In genomic region chr20:19633985-19634384, GRCh38 we compare ENCODE assay signal across 25 cellular contexts.
A peak's percentile ranks its signal among the peaks of the same experiment; 100 is the strongest.
DNase-seq lines count a peak whose midpoint lies in the region; ATAC-seq, FAIRE-seq and TF ChIP-seq lines count a peak whose summit lies in the region.
"Had no signal": no experiment of that assay in that cellular context is flagged by ENCODE, and none has a peak within 500 bp of the region (broad histone marks: within the 10 kb centered on the region; RNA-seq: fewer than 3 reads in every experiment).

No MANE protein-coding gene starts in this region.

- no peaks in the 10 kb centered on the region for H3K9me2 ChIP-seq in neural cell (ENCODE audit: insufficient read depth, low read length)

- intact Hi-C loops in IMR-90 (cut with micrococcal nuclease) = no loop called here

- no peak overlapping the region for H2AK5ac ChIP-seq in IMR-90 (ENCODE audit: low read depth, low read length)

- H3K9me3 ChIP-seq in IMR-90 (ENCODE audit: control insufficient read depth, insufficient read depth, low read length) = no peaks in the 10 kb centered on the region
- H3K9me3 ChIP-seq in neural cell (ENCODE audit: low read length) = no peaks in the 10 kb centered on the region

- H3K56ac ChIP-seq in IMR-90 (ENCODE audit: extremely low read depth, insufficient read depth, low read length) = no peak overlapping the region

- ATAC-seq in IMR-90 (ENCODE audit: low read depth) = no peak
- ATAC-seq in HG02763 (IDR thresholded peaks at IDR 0.05; ENCODE audit: unreplicated experiment) = no peak
- no peak for ATAC-seq in HG03045 (IDR thresholded peaks at IDR 0.05; ENCODE audit: unreplicated experiment)
- ATAC-seq: activated CD8-positive, alpha-beta memory T cell treated with anti-CD3 and anti-CD28 coated beads, Interleukin-2, amount 10 ng/mL, durations not matched to agents 7 days and 5 days; left lobe of liver; SK-N-SH treated with all-trans-retinoic acid at 6 μM for 48 hours had no signal

- no peak overlapping the region for H3K18ac ChIP-seq in IMR-90 (ENCODE audit: low read depth, low read length)

- no TSS peak for BruUV-seq in IMR-90 (replicated peaks; lab: Mats Ljungman, UMichigan)

- H2BK120ac ChIP-seq in IMR-90 (ENCODE audit: low read depth, low read length) = no peak overlapping the region

- no peak for TF ChIP-seq EP300 in neural cell (conservative IDR thresholded peaks at IDR 0.05; ENCODE audit: poor library complexity, severe bottlenecking)

- TF ChIP-seq CTCF in IMR-90 (conservative IDR thresholded peaks at IDR 0.05; ENCODE audit: low read depth, low read length) (no peak), neural cell (IDR thresholded peaks at IDR 0.05; ENCODE audit: poor library complexity, severe bottlenecking) (no peak)

- H3F3A ChIP-seq in neural cell (ENCODE audit: insufficient read depth, low read length, poor library complexity, severe bottlenecking) = no peaks in the 10 kb centered on the region

- no peaks in the 10 kb centered on the region for H3K4me1 ChIP-seq in IMR-90 (ENCODE audit: control insufficient read depth, insufficient read depth, low read length)

- H4K20me1 ChIP-seq in IMR-90 (ENCODE audit: insufficient read depth, low read length) (no peaks in the 10 kb centered on the region), neural cell (ENCODE audit: insufficient read depth) (no peaks in the 10 kb centered on the region)

- H2AFZ ChIP-seq in IMR-90 (replicated peaks; ENCODE audit: low read length, poor library complexity) (no peak overlapping the region), neural cell (ENCODE audit: low read depth, low read length) (no peak overlapping the region)

- H3K27ac ChIP-seq in IMR-90 (ENCODE audit: insufficient read depth, low read length) (no peak overlapping the region), neural cell (ENCODE audit: low read length) (no peak overlapping the region)
- H3K27ac ChIP-seq: WERI-Rb-1 had no signal

- no peak overlapping the region for H2BK20ac ChIP-seq in IMR-90 (ENCODE audit: low read depth, low read length)

- no peak overlapping the region for H3K14ac ChIP-seq in IMR-90 (replicated peaks; ENCODE audit: low read depth, low read length)

- no peaks in the 10 kb centered on the region for H3K79me2 ChIP-seq in neural cell (replicated peaks; ENCODE audit: insufficient read depth, low read length)

- no peak overlapping the region for H3K4me2 ChIP-seq in IMR-90 (ENCODE audit: low read depth, low read length)
- H3K4me2 ChIP-seq in neural cell (ENCODE audit: low read length) = peak overlapping the region; percentile 8

- no peak overlapping the region for H3K23ac ChIP-seq in IMR-90 (ENCODE audit: low read depth, low read length)

- POLR2A ChIA-PET in IMR-90 (lab: Charles Lee; ENCODE audit: unreplicated experiment) = no interaction called here

- H4K5ac ChIP-seq in IMR-90 (ENCODE audit: low read depth, low read length) = no peak overlapping the region

- peak; percentile 63 for FAIRE-seq in endometrium (lab: Jason Lieb, UNC)
- FAIRE-seq: endothelial cell of umbilical vein, urothelium cell line had no signal

- H2BK5ac ChIP-seq in IMR-90 (ENCODE audit: low read depth, low read length, poor library complexity, severe bottlenecking) = no peak overlapping the region

- CTCF ChIA-PET in IMR-90 (lab: Yijun Ruan, JAX) = no interaction called here

- DNase-seq in AG08396 (ENCODE audit: low spot score) (peak; percentile 70), IMR-90 (peak; percentile 33), DMS53 (lab: John Stamatoyannopoulos, UW) (no peak)
- DNase-seq: activated CD4-positive, alpha-beta T cell treated with anti-CD3 and anti-CD28 coated beads, Interleukin-2, amount 50 U/mL, for 1 hour; activated CD8-positive, alpha-beta memory T cell treated with anti-CD3 and anti-CD28 coated beads, Interleukin-2, amount 10 ng/mL, durations not matched to agents 7 days and 5 days; activated naive CD4-positive, alpha-beta T cell treated with anti-CD3 and anti-CD28 coated beads, Interleukin-2, amount 50 U/mL, for 16 hours; CD8-positive, alpha-beta memory T cell; central memory CD4-positive, alpha-beta T cell; dermis blood vessel endothelial cell; DMS153; GF-D8; HCEC 1CT; head of caudate nucleus; NCI-H1105; NCI-H2029; RPMI8226; WERI-Rb-1 had no signal

- H3K36me3 ChIP-seq in IMR-90 (ENCODE audit: control insufficient read depth, insufficient read depth, low read length) = no peaks in the 10 kb centered on the region
- no peaks in the 10 kb centered on the region for H3K36me3 ChIP-seq in neural cell (ENCODE audit: insufficient read depth, low read length)
- H3K36me3 ChIP-seq: WERI-Rb-1 had no signal

- H3K9ac ChIP-seq in IMR-90 (ENCODE audit: low read depth, low read length) = no peak overlapping the region
- no peak overlapping the region for H3K9ac ChIP-seq in neural cell (ENCODE audit: low read length)

- no peak overlapping the region for H2AK9ac ChIP-seq in IMR-90 (replicated peaks; ENCODE audit: low read depth, low read length, poor library complexity)

- in situ Hi-C loops in IMR-90 (cut with MboI; ENCODE audit: low sequenced_read_pairs) = no loop called here

- no peaks in the 10 kb centered on the region for H3K9me1 ChIP-seq in IMR-90 (ENCODE audit: insufficient read depth, low read length)

- H3K4ac ChIP-seq in IMR-90 (ENCODE audit: low read depth, low read length) = no peak overlapping the region

- TF ChIP-seq POLR2A in IMR-90 (IDR thresholded peaks at IDR 0.05; ENCODE audit: low read depth, low read length) = no peak

- H2BK15ac ChIP-seq in IMR-90 (ENCODE audit: low read depth, low read length) = no peak overlapping the region

- H4K8ac ChIP-seq in IMR-90 (ENCODE audit: low read depth in 2 of 2, low read length in 2 of 2) = no peak overlapping the region

- H3K79me1 ChIP-seq in IMR-90 (ENCODE audit: low read depth in 1 of 2, low read length in 2 of 2) = no peaks in the 10 kb centered on the region

- TF ChIP-seq RAD21 in IMR-90 (IDR thresholded peaks at IDR 0.05; ENCODE audit: low read length) (no peak), neural cell (conservative IDR thresholded peaks at IDR 0.05) (no peak)

- no peak overlapping the region for H4K91ac ChIP-seq in IMR-90 (ENCODE audit: insufficient read depth, low read depth, low read length)

- H3K4me3 ChIP-seq in IMR-90 (ENCODE audit: insufficient read depth, low read depth, low read length) (no peak overlapping the region), neural cell (ENCODE audit: low read length) (no peak overlapping the region)

- peaks cover 8% of the 10 kb centered on the region for H3K27me3 ChIP-seq in IMR-90 (ENCODE audit: control insufficient read depth, insufficient read depth, low read length)
- H3K27me3 ChIP-seq in neural cell (ENCODE audit: insufficient read depth, low read depth, low read length) = no peaks in the 10 kb centered on the region

- dilution Hi-C loops in IMR-90 (cut with HindIII; ENCODE audit: low sequenced_read_pairs, unreplicated experiment) = no loop called here

- WGBS in IMR-90 (ENCODE audit: extremely low coverage in 2 of 2, insufficient read length in 1 of 2), 2 experiments = no CpG with 5 or more reads among the region's 3 CpGs

TF ChIP-seq in IMR-90, 13 proteins besides CTCF, POLR2A, EP300 and RAD21:
- TF ChIP-seq MAFK (IDR thresholded peaks at IDR 0.05; ENCODE audit: low read depth, low read length) (peak; percentile 42; the same call in 1 of the 2 replicates), SMC3 (IDR thresholded peaks at IDR 0.05; ENCODE audit: low read depth, low read length) (no peak)

TF ChIP-seq in neural cell, 6 proteins besides CTCF, POLR2A, EP300 and RAD21:
- no peak for TF ChIP-seq EZH2 (IDR thresholded peaks at IDR 0.05; ENCODE audit: borderline replicate concordance, insufficient read depth, low read length, poor library complexity, severe bottlenecking)
- no peak for TF ChIP-seq REST (IDR thresholded peaks at IDR 0.05; ENCODE audit: borderline replicate concordance)
- no peak for TF ChIP-seq TAF1 (IDR thresholded peaks at IDR 0.05; ENCODE audit: low read depth)
- no peak for TF ChIP-seq POLR2AphosphoS5 (IDR thresholded peaks at IDR 0.05)
- TF ChIP-seq SMC3 (conservative IDR thresholded peaks at IDR 0.05; ENCODE audit: poor library complexity) = no peak
- TF ChIP-seq MXI1 (conservative IDR thresholded peaks at IDR 0.05; ENCODE audit: poor library complexity, severe bottlenecking) = no peak
TF ChIP-seq in neural cell: peak in this region for 0.
